In genomic region chr11:70332567-70332966, GRCh38 we compare ENCODE assay signal across 19 cellular contexts.
"Had no signal": no experiment of that assay in that cellular context is flagged by ENCODE, and none has a peak within 500 bp of the region (broad histone marks: within the 10 kb centered on the region; RNA-seq: fewer than 3 reads in every experiment).

No MANE protein-coding gene starts in this region.

- DNase-seq: activated CD4-positive, alpha-beta T cell treated with anti-CD3 and anti-CD28 coated beads for 1 hour; activated CD4-positive, alpha-beta T cell treated with anti-CD3 and anti-CD28 coated beads, Interleukin-2, amount 10 ng/mL, durations not matched to agents 24 days and 14 days; activated CD4-positive, alpha-beta T cell treated with anti-CD3 and anti-CD28 coated beads, Interleukin-2, amount 50 U/mL, for 48 hours; activated gamma-delta T cell; activated naive CD4-positive, alpha-beta T cell treated with anti-CD3 and anti-CD28 coated beads for 36 hours; activated T-cell treated with anti-CD3 and anti-CD28 coated beads for 4 hours; activated T-cell treated with anti-CD3 and anti-CD28 coated beads, Interleukin-2, amount 50 U/mL, for 48 hours; brain microvascular endothelial cell; KG1; NCI-H1048; NCI-H1930; NCI-H345; NCI-H510A; NCI-H526 treated with DMSO at 0.1 percent for 48 hours; NCI-H82 had no signal

- ATAC-seq: activated T-helper 17 cell treated with anti-CD3 and anti-CD28 coated beads, Interleukin-2, amount 50 U/mL, for 72 hours; WTC11 had no signal

- H3K9me3 ChIP-seq: SJSA1 had no signal

- H3K4me1 ChIP-seq: SJSA1 had no signal

- H3K4me3 ChIP-seq: cardiac muscle cell, SJSA1 had no signal

- H3K27me3 ChIP-seq: brain microvascular endothelial cell, cardiac muscle cell, SJSA1 had no signal

- H3K27ac ChIP-seq: brain microvascular endothelial cell, cardiac muscle cell, SJSA1 had no signal
